In genomic region chr18:46281185-46282176, GRCh38 we compare ENCODE assay signal across 8 cellular contexts.
A peak's percentile ranks its signal among the peaks of the same experiment; 100 is the strongest.
DNase-seq lines count a peak whose midpoint lies in the region; ATAC-seq and TF ChIP-seq lines count a peak whose summit lies in the region.

No MANE protein-coding gene starts in this region.

- no peaks in the 10 kb centered on the region for H3K9me3 Mint-ChIP-seq in activated CD4-positive, alpha-beta T cell treated with anti-CD3 and anti-CD28 coated beads for 36 hours (ENCODE audit: low read depth)

- peak; percentile 93 for TF ChIP-seq CTCF in colonic mucosa (IDR thresholded peaks at IDR 0.05)
- TF ChIP-seq CTCF in liver (IDR thresholded peaks at IDR 0.05; ENCODE audit: low read depth, low read length, missing input control) = peak; percentile 89

- CTCF ChIA-PET in activated CD4-positive, alpha-beta T cell treated with anti-CD3 and anti-CD28 coated beads for 36 hours (lab: Charles Lee) = interaction anchor here (0.5 to 6.2 kb wide), 37 partner anchors 9 to 1052 kb away, joined by 3 to 84 read pairs (median 4); partner anchors contain the start of genes ATP5F1A and LOXHD1

- 34% methylated on average over 15 of the region's 15 CpGs for WGBS in liver

- H3K4me3 ChIP-seq in colonic mucosa (no peak overlapping the region), liver (ENCODE audit: low read depth in 1 of 3, low read length in 3 of 3) (no peak overlapping the region)

- intact Hi-C loops in activated CD4-positive, alpha-beta T cell treated with anti-CD3 and anti-CD28 coated beads for 36 hours (cut with DNase I, micrococcal nuclease) = loop anchor here (1.0 kb wide), 3 partner anchors 132 to 377 kb away; no protein-coding TSS in a partner anchor
- intact Hi-C loops in colonic mucosa (cut with DNase I) = loop anchor here (2.0 to 5.0 kb wide), 2 partner anchors 199 to 376 kb away; partner anchors contain the start of gene LOXHD1

- DNase-seq in AG08396 (ENCODE audit: low spot score) (peak; percentile 75), NCI-H345 treated with DMSO at 0.1 percent for 48 hours (lab: John Stamatoyannopoulos, UW; ENCODE audit: unreplicated experiment) (peak; percentile 72), colonic mucosa (peak; percentile 65)
- peak; percentile 80 for DNase-seq in activated CD4-positive, alpha-beta T cell treated with anti-CD3 and anti-CD28 coated beads for 36 hours
- peak; percentile 31 to 45 (median 34) for DNase-seq in stimulated activated CD4-positive, alpha-beta T cell treated with anti-CD3 and anti-CD28 coated beads, TNF-alpha, amount 100 ng/mL, for 48 hours (ENCODE audit: low read depth in 3 of 3)

- H3K27me3 Mint-ChIP-seq in activated CD4-positive, alpha-beta T cell treated with anti-CD3 and anti-CD28 coated beads for 36 hours = no peaks in the 10 kb centered on the region

- H3K27me3 ChIP-seq in colonic mucosa (no peaks in the 10 kb centered on the region), liver (ENCODE audit: control insufficient read depth in 4 of 4, insufficient read depth in 4 of 4, low read length in 3 of 4) (no peaks in the 10 kb centered on the region)

- ATAC-seq in GM18520 (IDR thresholded peaks at IDR 0.05; ENCODE audit: unreplicated experiment) (peak; percentile 42), HG03103 (IDR thresholded peaks at IDR 0.05; ENCODE audit: low read depth, unreplicated experiment) (peak; percentile 65)
- peak; percentile 87 for ATAC-seq in activated CD4-positive, alpha-beta T cell treated with anti-CD3 and anti-CD28 coated beads for 36 hours

- H3K4me1 ChIP-seq in colonic mucosa = no peaks in the 10 kb centered on the region
- H3K4me1 ChIP-seq in liver (ENCODE audit: control insufficient read depth in 4 of 4, insufficient read depth in 4 of 4, low read length in 3 of 4) = peaks cover 0 to 6% (median 4%) of the 10 kb centered on the region in 4 donors

- peaks cover 11% of the 10 kb centered on the region for H3K4me1 Mint-ChIP-seq in activated CD4-positive, alpha-beta T cell treated with anti-CD3 and anti-CD28 coated beads for 36 hours

- POLR2A ChIA-PET in activated CD4-positive, alpha-beta T cell treated with anti-CD3 and anti-CD28 coated beads for 36 hours (lab: Charles Lee) = interaction anchor here (0.6 kb wide), 1 partner anchor 61 kb away, joined by 3 read pairs; no protein-coding TSS in a partner anchor

- no peaks in the 10 kb centered on the region for H3K36me3 Mint-ChIP-seq in activated CD4-positive, alpha-beta T cell treated with anti-CD3 and anti-CD28 coated beads for 36 hours (ENCODE audit: low read depth)

- H3K4me3 Mint-ChIP-seq in activated CD4-positive, alpha-beta T cell treated with anti-CD3 and anti-CD28 coated beads for 36 hours = no peak overlapping the region

- H3K9ac ChIP-seq in colonic mucosa (ENCODE audit: low read depth in 2 of 2, low read length in 2 of 2) (no peak overlapping the region), liver (ENCODE audit: low read depth in 1 of 2, low read length in 2 of 2) (no peak overlapping the region)

- no peaks in the 10 kb centered on the region for H3K9me3 ChIP-seq in colonic mucosa
- no peaks in the 10 kb centered on the region for H3K9me3 ChIP-seq in liver (ENCODE audit: control insufficient read depth in 4 of 4, low read length in 3 of 4)

- no peak overlapping the region for H3K27ac Mint-ChIP-seq in activated CD4-positive, alpha-beta T cell treated with anti-CD3 and anti-CD28 coated beads for 36 hours

- H3K36me3 ChIP-seq in colonic mucosa = no peaks in the 10 kb centered on the region
- H3K36me3 ChIP-seq in liver (ENCODE audit: control insufficient read depth in 4 of 4, insufficient read depth in 3 of 4, low read depth in 1 of 4, low read length in 3 of 4) = no peaks in the 10 kb centered on the region

- H3K27ac ChIP-seq in colonic mucosa (no peak overlapping the region), liver (ENCODE audit: low read depth in 1 of 2, low read length in 2 of 2) (no peak overlapping the region)

- peak; percentile 94 for TF ChIP-seq RAD21 in liver (IDR thresholded peaks at IDR 0.05)

TF ChIP-seq in liver, 16 proteins besides CTCF, POLR2A, EP300 and RAD21:
- TF ChIP-seq ATF3 (IDR thresholded peaks at IDR 0.05) = no peak
- TF ChIP-seq GABPA (IDR thresholded peaks at IDR 0.05 in 1 of 2, conservative IDR thresholded peaks at IDR 0.05 in 1 of 2) = no peak
- TF ChIP-seq HNF4G (IDR thresholded peaks at IDR 0.05) = no peak
- no peak for TF ChIP-seq HNF4A (conservative IDR thresholded peaks at IDR 0.05)
- TF ChIP-seq NR2F2 (IDR thresholded peaks at IDR 0.05) = no peak
- TF ChIP-seq ZBTB33 (IDR thresholded peaks at IDR 0.05) = no peak
- TF ChIP-seq RXRA (IDR thresholded peaks at IDR 0.05) = no peak
- TF ChIP-seq REST (IDR thresholded peaks at IDR 0.05) = no peak
- no peak for TF ChIP-seq MAX (IDR thresholded peaks at IDR 0.05)
- TF ChIP-seq FOXA2 (IDR thresholded peaks at IDR 0.05) = no peak
- no peak for TF ChIP-seq JUND (IDR thresholded peaks at IDR 0.05)
- TF ChIP-seq FOXA1 (IDR thresholded peaks at IDR 0.05) = no peak
